17 cellular contexts compared by ENCODE assay signal in the genomic region with DNA sequence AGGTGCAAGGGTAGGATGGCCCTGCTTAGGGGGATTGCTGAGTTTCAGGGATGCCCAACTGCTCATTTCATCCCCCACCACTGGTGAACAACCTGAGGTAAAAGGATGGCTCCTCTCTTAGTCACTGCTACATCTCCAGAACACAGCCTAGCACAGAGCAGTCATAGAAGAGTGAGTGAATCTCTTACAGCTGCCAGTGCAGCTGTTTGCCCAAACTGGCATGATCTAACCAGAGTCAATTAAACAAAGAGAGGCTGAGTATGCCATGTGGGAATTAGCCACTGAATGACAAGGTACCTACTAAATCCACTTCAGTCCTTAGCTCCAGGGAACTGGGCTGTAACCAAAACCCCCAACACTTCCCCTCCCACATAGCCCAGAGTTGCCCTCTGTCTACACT. TPM values are rescaled to one million over a fixed set of nuclear protein-coding genes. Genes with fewer than 3 reads are reported as not detected.
DNase-seq lines count a peak whose midpoint lies in the region; ATAC-seq and TF ChIP-seq lines count a peak whose summit lies in the region.
"Had no signal": no experiment of that assay in that cellular context is flagged by ENCODE, and none has a peak within 500 bp of the region (broad histone marks: within the 10 kb centered on the region; RNA-seq: fewer than 3 reads in every experiment).

No MANE protein-coding gene starts in this region.

- H3K4me2 ChIP-seq in fibroblast of lung (ENCODE audit: extremely low read depth, insufficient read depth, low read length): peak overlapping the region; percentile 8

- H3K27ac ChIP-seq in fibroblast of lung (ENCODE audit: insufficient read depth, low read length): no peak overlapping the region
- H3K27ac ChIP-seq: colonic mucosa had no signal

- H2AFZ ChIP-seq in fibroblast of lung (ENCODE audit: low read length): no peak overlapping the region

- H3K9ac ChIP-seq in fibroblast of lung (ENCODE audit: insufficient read depth, low read length): no peak overlapping the region

- no peak for ATAC-seq in activated T-helper 17 cell treated with anti-CD3 and anti-CD28 coated beads, Interleukin-2, amount 50 U/mL, for 72 hours (replicated peaks)
- ATAC-seq: CD8-positive, alpha-beta T cell; stimulated activated memory B cell treated with anti-CD40 and anti-IgM and Interleukin-4, amounts not matched to agents 10 μg/mL and 1 μg/mL and 100 μg/mL, for 72 hours had no signal

- peaks cover 8% of the 10 kb centered on the region for H3K4me1 Mint-ChIP-seq in activated T-helper 17 cell treated with anti-CD3 and anti-CD28 coated beads, Interleukin-2, amount 50 U/mL, for 72 hours
- H3K4me1 Mint-ChIP-seq in progenitor cell of endocrine pancreas (ENCODE audit: low read depth): peaks cover 11% of the 10 kb centered on the region

- H3K27me3 Mint-ChIP-seq in activated T-helper 17 cell treated with anti-CD3 and anti-CD28 coated beads, Interleukin-2, amount 50 U/mL, for 72 hours: no peaks in the 10 kb centered on the region
- no peaks in the 10 kb centered on the region for H3K27me3 Mint-ChIP-seq in progenitor cell of endocrine pancreas
- H3K27me3 Mint-ChIP-seq: IgD-negative memory B cell; stimulated activated memory B cell treated with anti-CD40 and anti-IgM and Interleukin-4, amounts not matched to agents 10 μg/mL and 1 μg/mL and 100 μg/mL, for 72 hours had no signal

- peaks cover 44% of the 10 kb centered on the region for H3K79me2 ChIP-seq in fibroblast of lung (ENCODE audit: control insufficient read depth, insufficient read depth, low read length)

- H3K36me3 ChIP-seq in fibroblast of lung (ENCODE audit: control insufficient read depth, insufficient read depth, low read length): peaks cover 40% of the 10 kb centered on the region

- DNase-seq in Ammon's horn (ENCODE audit: low spot score) (peak; percentile 66), fibroblast of lung (ENCODE audit: low read depth in 2 of 2) (no peak), progenitor cell of endocrine pancreas (ENCODE audit: low spot score, unreplicated experiment) (no peak), NCI-H2227 treated with DMSO at 0.1 percent for 48 hours (lab: John Stamatoyannopoulos, UW) (no peak), NCI-H82 (lab: John Stamatoyannopoulos, UW) (no peak), DMS79 treated with DMSO at 0.1 percent for 48 hours (lab: John Stamatoyannopoulos, UW) (no peak), SW480 (ENCODE audit: low spot score) (no peak)
- DNase-seq: amniotic stem cell; CD8-positive, alpha-beta T cell; colonic mucosa; islet precursor cell; NCI-H2107 had no signal

- no peaks in the 10 kb centered on the region for H3K27me3 ChIP-seq in fibroblast of lung (ENCODE audit: control insufficient read depth, insufficient read depth, low read length)
- H3K27me3 ChIP-seq: colonic mucosa, vagina had no signal

- no peak overlapping the region for H3K4me3 ChIP-seq in fibroblast of lung (replicated peaks in 1 of 4; ENCODE audit: control extremely low read depth in 1 of 4, insufficient read depth in 1 of 4, low read depth in 3 of 4, low read length in 4 of 4)
- H3K4me3 ChIP-seq: colonic mucosa had no signal

- H3K27ac Mint-ChIP-seq in activated T-helper 17 cell treated with anti-CD3 and anti-CD28 coated beads, Interleukin-2, amount 50 U/mL, for 72 hours: peak overlapping the region; percentile 7
- peak overlapping the region; percentile 51 for H3K27ac Mint-ChIP-seq in progenitor cell of endocrine pancreas
- H3K27ac Mint-ChIP-seq: CD8-positive, alpha-beta T cell; IgD-negative memory B cell; stimulated activated memory B cell treated with anti-CD40 and anti-IgM and Interleukin-4, amounts not matched to agents 10 μg/mL and 1 μg/mL and 100 μg/mL, for 72 hours had no signal

- H3K9me3 Mint-ChIP-seq in activated T-helper 17 cell treated with anti-CD3 and anti-CD28 coated beads, Interleukin-2, amount 50 U/mL, for 72 hours: no peaks in the 10 kb centered on the region
- H3K9me3 Mint-ChIP-seq in progenitor cell of endocrine pancreas (ENCODE audit: low read depth): no peaks in the 10 kb centered on the region
- H3K9me3 Mint-ChIP-seq: activated T-helper 2 cell treated with anti-CD3 and anti-CD28 coated beads, Interferon-gamma antibody, Interleukin-2, Interleukin-4, amounts not matched to agents 10 μg/mL and 5 μg/mL and 100 μg/mL, durations not matched to agents 14 hours and 24 hours and 36 hours; CD8-positive, alpha-beta T cell; IgD-negative memory B cell; stimulated activated memory B cell treated with anti-CD40 and anti-IgM and Interleukin-4, amounts not matched to agents 10 μg/mL and 1 μg/mL and 100 μg/mL, for 72 hours had no signal

- peaks cover 21% of the 10 kb centered on the region for H3K4me1 ChIP-seq in fibroblast of lung (ENCODE audit: control insufficient read depth, extremely low read depth, insufficient read depth, low read length)

- no peaks in the 10 kb centered on the region for H3K9me3 ChIP-seq in fibroblast of lung (ENCODE audit: control insufficient read depth, insufficient read depth, low read depth, low read length)
- H3K9me3 ChIP-seq: colonic mucosa, vagina had no signal

- peaks cover 91% of the 10 kb centered on the region for H3K36me3 Mint-ChIP-seq in activated T-helper 17 cell treated with anti-CD3 and anti-CD28 coated beads, Interleukin-2, amount 50 U/mL, for 72 hours (ENCODE audit: low read depth)
- H3K36me3 Mint-ChIP-seq in progenitor cell of endocrine pancreas (ENCODE audit: insufficient read depth): peaks cover 36% of the 10 kb centered on the region

- H3K4me3 Mint-ChIP-seq in activated T-helper 17 cell treated with anti-CD3 and anti-CD28 coated beads, Interleukin-2, amount 50 U/mL, for 72 hours: no peak overlapping the region
- no peak overlapping the region for H3K4me3 Mint-ChIP-seq in progenitor cell of endocrine pancreas (ENCODE audit: low read depth)
- H3K4me3 Mint-ChIP-seq: CD8-positive, alpha-beta T cell; IgD-negative memory B cell; stimulated activated memory B cell treated with anti-CD40 and anti-IgM and Interleukin-4, amounts not matched to agents 10 μg/mL and 1 μg/mL and 100 μg/mL, for 72 hours had no signal

- H4K20me1 ChIP-seq in fibroblast of lung (ENCODE audit: control insufficient read depth, extremely low read depth, insufficient read depth, low read length): no peaks in the 10 kb centered on the region

- TF ChIP-seq CTCF in fibroblast of lung (conservative IDR thresholded peaks at IDR 0.05 in 1 of 2, IDR thresholded peaks at IDR 0.05 in 1 of 2; ENCODE audit: low read depth in 1 of 2, low read length in 2 of 2) (no peak), progenitor cell of endocrine pancreas (IDR thresholded peaks at IDR 0.05; ENCODE audit: unreplicated experiment) (no peak)

RNA-seq across cellular contexts. Expression of gene NCKIPSD, which starts 6.8 kb away (rescaled TPM):
- 100 to 1,000 TPM in 1 of 2 donors, 10 to 100 TPM in 1; 58.0 to 110 TPM for total RNA-seq in activated T-helper 17 cell treated with anti-CD3 and anti-CD28 coated beads, Interleukin-2, amount 50 U/mL, for 72 hours
- total RNA-seq in fibroblast of lung: 15.4 and 23.3 TPM in 2 replicates
- 14.6 and 19.6 TPM in 2 replicates for polyA plus RNA-seq in fibroblast of lung
- polyA plus RNA-seq in fibroblast of lung (2012): 18.7 and 23.3 TPM in 2 replicates
- 56.2 and 67.3 TPM in 2 replicates for polyA minus RNA-seq in fibroblast of lung (ENCODE audit: low replicate concordance)
- total RNA-seq in progenitor cell of endocrine pancreas: 29.8 and 32.0 TPM in 2 replicates

RNA-seq across cellular contexts. Expression of gene IP6K2, which starts 24.5 kb away (rescaled TPM):
- 10 to 100 TPM; 43.4 to 51.1 TPM for total RNA-seq in activated T-helper 17 cell treated with anti-CD3 and anti-CD28 coated beads, Interleukin-2, amount 50 U/mL, for 72 hours
- total RNA-seq in fibroblast of lung (40.3 and 53.5 TPM in 2 replicates), progenitor cell of endocrine pancreas (207 and 212 TPM in 2 replicates)
- 58.9 and 64.1 TPM in 2 replicates for polyA plus RNA-seq in fibroblast of lung
- polyA plus RNA-seq in fibroblast of lung (2012): 47.5 and 52.1 TPM in 2 replicates
- polyA minus RNA-seq in fibroblast of lung (ENCODE audit: low replicate concordance): 35.9 and 43.2 TPM in 2 replicates

RNA-seq across cellular contexts. Expression of gene CELSR3, which starts 29.9 kb away (rescaled TPM):
- total RNA-seq in activated T-helper 17 cell treated with anti-CD3 and anti-CD28 coated beads, Interleukin-2, amount 50 U/mL, for 72 hours: 10 to 100 TPM; 20.3 to 27.1 TPM
- total RNA-seq in fibroblast of lung (0.77 and 2.1 TPM in 2 replicates), progenitor cell of endocrine pancreas (14.9 and 15.2 TPM in 2 replicates)
- polyA plus RNA-seq in fibroblast of lung: 0.34 and 0.44 TPM in 2 replicates
- 0.50 and 0.62 TPM in 2 replicates for polyA plus RNA-seq in fibroblast of lung (2012)
- polyA minus RNA-seq in fibroblast of lung (ENCODE audit: low replicate concordance): 1.8 and 2.2 TPM in 2 replicates

RNA-seq across cellular contexts. Expression of gene SLC26A6, which starts 57.3 kb away (rescaled TPM):
- 10 to 100 TPM; 34.9 to 37.6 TPM for total RNA-seq in activated T-helper 17 cell treated with anti-CD3 and anti-CD28 coated beads, Interleukin-2, amount 50 U/mL, for 72 hours
- total RNA-seq in fibroblast of lung (32.9 and 36.3 TPM in 2 replicates), progenitor cell of endocrine pancreas (31.0 and 35.9 TPM in 2 replicates)
- polyA plus RNA-seq in fibroblast of lung: 13.3 and 20.9 TPM in 2 replicates
- polyA plus RNA-seq in fibroblast of lung (2012): 9.4 and 16.6 TPM in 2 replicates
- polyA minus RNA-seq in fibroblast of lung (ENCODE audit: low replicate concordance): 29.8 and 88.3 TPM in 2 replicates
